Comparison of ENCODE assay signal across 10 cellular contexts in the genomic region with DNA sequence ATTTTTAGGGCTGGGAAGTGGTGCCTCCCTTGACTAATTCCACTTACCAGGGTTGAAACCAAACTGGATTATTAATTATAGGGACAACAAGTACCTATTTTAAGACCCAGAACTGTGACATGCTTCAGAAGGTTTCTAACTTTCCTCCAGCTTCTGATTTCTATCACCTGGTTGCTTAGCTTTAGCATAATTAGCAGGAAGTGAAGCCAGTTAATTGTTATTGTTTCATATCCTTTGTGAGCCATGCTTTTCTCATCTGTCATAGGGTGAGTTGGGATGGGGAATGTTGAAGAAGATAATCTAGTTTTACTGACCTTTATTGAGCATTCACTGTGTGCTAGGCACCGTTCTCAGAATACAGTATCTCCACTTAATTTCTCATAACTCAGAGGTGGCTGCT. TPM values are rescaled to one million over a fixed set of nuclear protein-coding genes. Genes with fewer than 3 reads are reported as not detected.
DNase-seq lines count a peak whose midpoint lies in the region; ATAC-seq and TF ChIP-seq lines count a peak whose summit lies in the region.
"Had no signal": no experiment of that assay in that cellular context is flagged by ENCODE, and none has a peak within 500 bp of the region (broad histone marks: within the 10 kb centered on the region; RNA-seq: fewer than 3 reads in every experiment).

No MANE protein-coding gene starts in this region.

- TF ChIP-seq POLR2A in gastrocnemius medialis (IDR thresholded peaks at IDR 0.05): no peak
- TF ChIP-seq POLR2A in adrenal gland (IDR thresholded peaks at IDR 0.05): no peak

- WGBS in adrenal gland, 4 donors: 62 to 81% (median 72%) methylated on average over 1 of the region's 1 CpG

- peak overlapping the region; percentile 75 for H3K4me2 ChIP-seq in GM23338

- H3K79me2 ChIP-seq in GM23338 (replicated peaks; ENCODE audit: insufficient read depth): peaks cover 9% of the 10 kb centered on the region; the same call in 1 of the 2 replicates

- H3K4me1 ChIP-seq in GM23338 (ENCODE audit: insufficient read depth): peaks cover 33% of the 10 kb centered on the region
- peaks cover 42% of the 10 kb centered on the region for H3K4me1 ChIP-seq in iPS-20b (ENCODE audit: insufficient read depth, low read length)
- peaks cover 37 to 40% of the 10 kb centered on the region in 2 donors for H3K4me1 ChIP-seq in gastrocnemius medialis
- peaks cover 14 to 48% of the 10 kb centered on the region in 2 donors for H3K4me1 ChIP-seq in adrenal gland (replicated peaks in 1 of 2)

- H3K9me3 ChIP-seq in iPS-20b (ENCODE audit: insufficient read depth, low read depth, low read length) (no peaks in the 10 kb centered on the region), gastrocnemius medialis (no peaks in the 10 kb centered on the region), adrenal gland (replicated peaks in 1 of 3) (no peaks in the 10 kb centered on the region)
- H3K9me3 ChIP-seq: body of pancreas had no signal

- peak overlapping the region; percentile 72 for H3K4me3 Mint-ChIP-seq in GM23338
- H3K4me3 Mint-ChIP-seq in WTC11: peak overlapping the region; percentile 86

- POLR2A ChIA-PET in WTC11 (lab: Charles Lee): interaction anchor here (1.5 kb wide), 1 partner anchor 82 kb away, joined by 6 read pairs; the partner anchor contains the start of gene LBH

- no peaks in the 10 kb centered on the region for H4K20me1 ChIP-seq in GM23338 (replicated peaks; ENCODE audit: insufficient read depth)

- no peak overlapping the region for H2AFZ ChIP-seq in GM23338

- DNase-seq in GM23338 (ENCODE audit: low spot score): no peak
- DNase-seq in WTC11 (ENCODE audit: low spot score): no peak
- DNase-seq in gastrocnemius medialis: no peak
- DNase-seq in T-helper 1 cell: no peak
- no peak for DNase-seq in NCI-H2227 (lab: John Stamatoyannopoulos, UW; ENCODE audit: unreplicated experiment)
- no peak for DNase-seq in adrenal gland
- DNase-seq: activated CD4-positive, alpha-beta T cell treated with anti-CD3 and anti-CD28 coated beads, Interleukin-2, amount 50 U/mL, for 4 hours; body of pancreas; NCI-H187 treated with DMSO at 0.1 percent for 48 hours had no signal

- H3K36me3 Mint-ChIP-seq in GM23338 (ENCODE audit: low read depth) (peaks cover 10% of the 10 kb centered on the region; the same call in 2 of the 3 replicates), WTC11 (peaks cover 6% of the 10 kb centered on the region; the same call in 1 of the 2 replicates)

- peaks cover 7% of the 10 kb centered on the region for H3K27me3 Mint-ChIP-seq in GM23338 (ENCODE audit: insufficient read depth, low read depth, poor library complexity)
- H3K27me3 Mint-ChIP-seq in WTC11 (ENCODE audit: low read depth): peaks cover 8% of the 10 kb centered on the region

- H3K9ac ChIP-seq in iPS-20b (ENCODE audit: low read depth, low read length): peak overlapping the region; percentile 59; the same call in 1 of the 2 replicates

- peak overlapping the region; percentile 55 for H3K4me3 ChIP-seq in GM23338
- H3K4me3 ChIP-seq in iPS-20b (ENCODE audit: low read length): peak overlapping the region; percentile 81
- peak overlapping the region in 1 of 4 donors; percentile 3 for H3K4me3 ChIP-seq in gastrocnemius medialis
- no peak overlapping the region for H3K4me3 ChIP-seq in adrenal gland
- H3K4me3 ChIP-seq: body of pancreas had no signal

- no peaks in the 10 kb centered on the region for H3K9me3 Mint-ChIP-seq in GM23338
- H3K9me3 Mint-ChIP-seq in WTC11: no peaks in the 10 kb centered on the region

- TF ChIP-seq CTCF in GM23338 (conservative IDR thresholded peaks at IDR 0.05; ENCODE audit: low read depth in 2 of 2) (no peak), WTC11 (IDR thresholded peaks at IDR 0.05) (no peak), gastrocnemius medialis (IDR thresholded peaks at IDR 0.05 in 4 of 5, conservative IDR thresholded peaks at IDR 0.05 in 1 of 5) (no peak), adrenal gland (IDR thresholded peaks at IDR 0.05) (no peak)

- H3K27ac ChIP-seq in GM23338 (ENCODE audit: low read depth) (peak overlapping the region; percentile 86), iPS-20b (ENCODE audit: low read length) (peak overlapping the region; percentile 70), gastrocnemius medialis (peak overlapping the region; percentile 94 to 100 (median 100)), adrenal gland (no peak overlapping the region)

- in situ Hi-C loops in gastrocnemius medialis (cut with MboI; ENCODE audit: low sequenced_read_pairs in 4 of 4): no loop called here

- H3K4me1 Mint-ChIP-seq in GM23338 (peaks cover 43% of the 10 kb centered on the region), WTC11 (peaks cover 51% of the 10 kb centered on the region)

- ATAC-seq in GM23338: no peak
- ATAC-seq in WTC11: no peak
- ATAC-seq in gastrocnemius medialis: no peak
- ATAC-seq: body of pancreas had no signal

- CTCF ChIA-PET in WTC11 (lab: Charles Lee): interaction anchor here (0.6 to 8.1 kb wide), 3 partner anchors 14 to 562 kb away, joined by 3 to 113 read pairs (median 17); no protein-coding TSS in a partner anchor

- no peaks in the 10 kb centered on the region for H3K9me2 ChIP-seq in GM23338 (ENCODE audit: insufficient read depth)

- intact Hi-C loops in gastrocnemius medialis (cut with DNase I; ENCODE audit: low total_unique reads) (loop anchor here (10.0 kb wide), 2 partner anchors 1255 to 1555 kb away; partner anchors contain the start of gene WDR43), adrenal gland (cut with DNase I) (no loop called here)

- H3K27ac Mint-ChIP-seq in GM23338 (peak overlapping the region; percentile 96), WTC11 (peak overlapping the region; percentile 92)

- no peaks in the 10 kb centered on the region for H3K36me3 ChIP-seq in GM23338 (ENCODE audit: insufficient read depth)
- H3K36me3 ChIP-seq in iPS-20b (ENCODE audit: insufficient read depth, low read depth, low read length): 0 out of 2 replicates have a peak, but pooled peaks cover 3% of the 10 kb centered on the region
- peaks cover 0 to 3% of the 10 kb centered on the region in 2 donors for H3K36me3 ChIP-seq in gastrocnemius medialis
- H3K36me3 ChIP-seq in adrenal gland (replicated peaks in 1 of 2): no peaks in the 10 kb centered on the region

- H3K27me3 ChIP-seq in GM23338 (ENCODE audit: insufficient read depth): peaks cover 8% of the 10 kb centered on the region; the same call in 1 of the 2 replicates
- peaks cover 7% of the 10 kb centered on the region for H3K27me3 ChIP-seq in iPS-20b (ENCODE audit: insufficient read depth, low read length)
- no peaks in the 10 kb centered on the region for H3K27me3 ChIP-seq in gastrocnemius medialis
- H3K27me3 ChIP-seq in adrenal gland: no peaks in the 10 kb centered on the region
- H3K27me3 ChIP-seq: body of pancreas had no signal

- no peaks in the 10 kb centered on the region for H3F3A ChIP-seq in GM23338 (replicated peaks; ENCODE audit: low read depth)

TF ChIP-seq in GM23338, 12 proteins besides CTCF, POLR2A, EP300 and RAD21 (continues in another document):
- no peak for TF ChIP-seq JUNB (IDR thresholded peaks at IDR 0.05; ENCODE audit: unreplicated experiment)
- no peak for TF ChIP-seq EZH2phosphoT487 (IDR thresholded peaks at IDR 0.05; ENCODE audit: unreplicated experiment)
- no peak for TF ChIP-seq ZNF114 (CRISPR knock-in tag; IDR thresholded peaks at IDR 0.05)
- TF ChIP-seq NANOG (IDR thresholded peaks at IDR 0.05; ENCODE audit: borderline replicate concordance): no peak

TF ChIP-seq in WTC11, 78 proteins besides CTCF, POLR2A, EP300 and RAD21 (continues in another document):
- TF ChIP-seq SMAD3 (CRISPR knock-in tag; IDR thresholded peaks at IDR 0.05; ENCODE audit: borderline replicate concordance): no peak
- TF ChIP-seq ATF6 (CRISPR knock-in tag; IDR thresholded peaks at IDR 0.05): no peak
- no peak for TF ChIP-seq KAT7 (CRISPR knock-in tag; IDR thresholded peaks at IDR 0.05; ENCODE audit: borderline replicate concordance)
- TF ChIP-seq MXD4 (CRISPR knock-in tag; IDR thresholded peaks at IDR 0.05; ENCODE audit: borderline replicate concordance): no peak

RNA-seq across cellular contexts. Expression of gene YPEL5, which starts 3.2 kb away (rescaled TPM):
- total RNA-seq in GM23338 (2014; rRNA removed; shearing (Covaris generic)): 26.6 and 31.1 TPM in 2 replicates
- polyA plus RNA-seq in GM23338 (2016; fragmentation: Nextera tagmentation; extraction: Ambion mirVana) (20.7 and 24.9 TPM in 2 replicates), adrenal gland (10 to 100 TPM; 58.5 to 85.0 (median 64.4) TPM)
- total RNA-seq in WTC11 (2021) (25.3 to 27.3 TPM (median 26.5 TPM) in 3 replicates), gastrocnemius medialis (10 to 100 TPM; 31.4 to 76.7 (median 53.9) TPM), adrenal gland (100 to 1,000 TPM in 4 of 8 donors, 10 to 100 TPM in 4; 79.0 to 135 (median 95.4) TPM)

Comparison
In these comparisons a context has a peak if more than half of its experiments do, and no peak if none do; other contexts are left out.
1. H3K27ac ChIP-seq: peak in GM23338 (single experiment), iPS-20b (single experiment) and gastrocnemius medialis (4 of 4); none in adrenal gland (0 of 5).
2. H3K4me3 ChIP-seq: peak in GM23338 (single experiment) and iPS-20b (single experiment); none in adrenal gland (0 of 4).